9 cellular contexts compared by ENCODE assay signal in the genomic region with DNA sequence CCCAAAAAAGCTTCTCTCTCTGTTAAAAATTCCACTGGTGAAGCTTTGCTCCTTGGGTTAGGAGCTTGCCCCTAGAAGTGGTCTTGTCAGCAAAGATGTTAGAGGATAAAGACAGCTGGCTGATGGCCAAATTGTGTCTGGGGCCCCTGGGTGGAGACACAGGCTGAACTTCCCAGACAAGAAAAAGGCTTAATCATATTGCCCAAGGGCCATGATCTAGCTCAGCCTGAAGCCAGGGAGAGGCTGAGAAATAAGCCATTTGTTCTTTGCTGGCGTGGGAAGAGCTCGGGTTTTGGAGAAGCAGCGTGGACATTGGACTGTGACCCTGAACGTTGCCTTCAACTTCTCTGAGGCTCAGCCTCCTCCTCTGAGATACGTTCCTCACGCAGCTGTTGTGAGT.
DNase-seq lines count a peak whose midpoint lies in the region; ATAC-seq, FAIRE-seq and TF ChIP-seq lines count a peak whose summit lies in the region.
"Had no signal": no experiment of that assay in that cellular context is flagged by ENCODE, and none has a peak within 500 bp of the region (broad histone marks: within the 10 kb centered on the region; RNA-seq: fewer than 3 reads in every experiment).

No MANE protein-coding gene starts in this region.

- WGBS in adrenal gland, 4 donors, result 18 to 35% (median 30%) methylated on average over 6 of the region's 6 CpGs
- 30% methylated on average over 6 of the region's 6 CpGs for WGBS in smooth muscle cell (ENCODE audit: low lambda C conversion rate)

- no peak for FAIRE-seq in HTR-8/SVneo (lab: Jason Lieb, UNC)

- TF ChIP-seq CTCF in adrenal gland (IDR thresholded peaks at IDR 0.05) (no peak), smooth muscle cell (IDR thresholded peaks at IDR 0.05; ENCODE audit: borderline replicate concordance, insufficient read depth, poor library complexity, severe bottlenecking) (no peak)

- H3K36me3 ChIP-seq in adrenal gland (replicated peaks in 1 of 2) (no peaks in the 10 kb centered on the region), smooth muscle cell (ENCODE audit: low read depth) (no peaks in the 10 kb centered on the region)

- H3K4me1 ChIP-seq in adrenal gland (replicated peaks in 1 of 2), result peaks cover 46 to 56% of the 10 kb centered on the region in 2 donors
- peaks cover 17% of the 10 kb centered on the region for H3K4me1 ChIP-seq in smooth muscle cell (ENCODE audit: low read depth)

- H3K27ac Mint-ChIP-seq in activated T-helper 2 cell treated with anti-CD3 and anti-CD28 coated beads, Interferon-gamma antibody, Interleukin-2, Interleukin-4, amounts not matched to agents 10 μg/mL and 5 μg/mL and 100 μg/mL, durations not matched to agents 14 hours and 24 hours and 36 hours, result no peak overlapping the region

- H3K36me3 Mint-ChIP-seq in activated T-helper 2 cell treated with anti-CD3 and anti-CD28 coated beads, Interferon-gamma antibody, Interleukin-2, Interleukin-4, amounts not matched to agents 10 μg/mL and 5 μg/mL and 100 μg/mL, durations not matched to agents 14 hours and 24 hours and 36 hours (ENCODE audit: low read depth), result no peaks in the 10 kb centered on the region

- H3F3A ChIP-seq in smooth muscle cell (ENCODE audit: low read depth), result peaks cover 16% of the 10 kb centered on the region

- no peak overlapping the region for H3K4me3 Mint-ChIP-seq in activated T-helper 2 cell treated with anti-CD3 and anti-CD28 coated beads, Interferon-gamma antibody, Interleukin-2, Interleukin-4, amounts not matched to agents 10 μg/mL and 5 μg/mL and 100 μg/mL, durations not matched to agents 14 hours and 24 hours and 36 hours (ENCODE audit: low read depth)

- H3K9me3 ChIP-seq in adrenal gland (replicated peaks in 1 of 3) (no peaks in the 10 kb centered on the region), smooth muscle cell (replicated peaks; ENCODE audit: low read depth) (no peaks in the 10 kb centered on the region)

- H3K4me3 ChIP-seq in adrenal gland, result no peak overlapping the region
- H3K4me3 ChIP-seq in smooth muscle cell, result no peak overlapping the region

- no peaks in the 10 kb centered on the region for H3K9me3 Mint-ChIP-seq in activated T-helper 2 cell treated with anti-CD3 and anti-CD28 coated beads, Interferon-gamma antibody, Interleukin-2, Interleukin-4, amounts not matched to agents 10 μg/mL and 5 μg/mL and 100 μg/mL, durations not matched to agents 14 hours and 24 hours and 36 hours

- peak; percentile 62 for DNase-seq in HTR-8/SVneo (ENCODE audit: insufficient read length, low spot score)
- DNase-seq in adrenal gland, result peak in 5 of 7 donors; percentile 30 to 73 (median 58)
- peak; percentile 74 for DNase-seq in cardiac septum (ENCODE audit: low spot score)
- no peak for DNase-seq in smooth muscle cell (lab: John Stamatoyannopoulos, UW; ENCODE audit: unreplicated experiment)
- no peak for DNase-seq in activated T-helper 2 cell treated with anti-CD3 and anti-CD28 coated beads, Interferon-gamma antibody, Interleukin-2, Interleukin-4, amounts not matched to agents 10 μg/mL and 5 μg/mL and 100 μg/mL, durations not matched to agents 14 hours and 24 hours and 36 hours (ENCODE audit: low spot score)
- DNase-seq: activated T-cell treated with anti-CD3 and anti-CD28 coated beads for 4 hours had no signal

- intact Hi-C loops in adrenal gland (cut with DNase I) (no loop called here), cardiac septum (cut with DNase I) (loop anchor here (5.0 kb wide), 2 partner anchors 41 to 111 kb away; no protein-coding TSS in a partner anchor)
- intact Hi-C loops in activated T-helper 2 cell treated with anti-CD3 and anti-CD28 coated beads, Interferon-gamma antibody, Interleukin-2, Interleukin-4, amounts not matched to agents 10 μg/mL and 5 μg/mL and 100 μg/mL, durations not matched to agents 14 hours and 24 hours and 36 hours (cut with micrococcal nuclease), result no loop called here

- H2AFZ ChIP-seq in smooth muscle cell (ENCODE audit: low read depth), result no peak overlapping the region

- H3K27me3 ChIP-seq in adrenal gland, result no peaks in the 10 kb centered on the region
- H3K27me3 ChIP-seq in smooth muscle cell (ENCODE audit: low read depth), result no peaks in the 10 kb centered on the region

- peak overlapping the region; percentile 30 for H3K4me2 ChIP-seq in smooth muscle cell

- H3K27me3 Mint-ChIP-seq in activated T-helper 2 cell treated with anti-CD3 and anti-CD28 coated beads, Interferon-gamma antibody, Interleukin-2, Interleukin-4, amounts not matched to agents 10 μg/mL and 5 μg/mL and 100 μg/mL, durations not matched to agents 14 hours and 24 hours and 36 hours (ENCODE audit: low read depth), result no peaks in the 10 kb centered on the region

- ATAC-seq in HG02852 (IDR thresholded peaks at IDR 0.05; ENCODE audit: unreplicated experiment), result no peak
- ATAC-seq in GM21528 (IDR thresholded peaks at IDR 0.05; ENCODE audit: low FRiP score, unreplicated experiment), result no peak
- ATAC-seq in HG02798 (IDR thresholded peaks at IDR 0.05; ENCODE audit: poor library complexity, unreplicated experiment), result no peak

- TF ChIP-seq POLR2A in adrenal gland (IDR thresholded peaks at IDR 0.05), result no peak

- no peaks in the 10 kb centered on the region for H4K20me1 ChIP-seq in smooth muscle cell (ENCODE audit: low read depth)

- H3K27ac ChIP-seq in adrenal gland, result peak overlapping the region in 4 of 5 donors; percentile 76 to 97 (median 88)
- H3K27ac ChIP-seq in smooth muscle cell (ENCODE audit: low read depth), result peak overlapping the region; percentile 89

- H3K9ac ChIP-seq in smooth muscle cell (ENCODE audit: low read depth), result no peak overlapping the region

- H3K4me1 Mint-ChIP-seq in activated T-helper 2 cell treated with anti-CD3 and anti-CD28 coated beads, Interferon-gamma antibody, Interleukin-2, Interleukin-4, amounts not matched to agents 10 μg/mL and 5 μg/mL and 100 μg/mL, durations not matched to agents 14 hours and 24 hours and 36 hours (ENCODE audit: low read depth), result no peaks in the 10 kb centered on the region

- no peaks in the 10 kb centered on the region for H3K79me2 ChIP-seq in smooth muscle cell (ENCODE audit: low read depth)

Comparison
In these comparisons a context has a peak if more than half of its experiments do, and no peak if none do; other contexts are left out.
1. DNase-seq: peak in HTR-8/SVneo (single experiment), adrenal gland (5 of 7) and cardiac septum (single experiment); none in smooth muscle cell (single experiment) and activated T-helper 2 cell treated with anti-CD3 and anti-CD28 coated beads, Interferon-gamma antibody, Interleukin-2, Interleukin-4, amounts not matched to agents 10 μg/mL and 5 μg/mL and 100 μg/mL, durations not matched to agents 14 hours and 24 hours and 36 hours (single experiment).